36 cellular contexts compared by ENCODE assay signal in the genomic region with DNA sequence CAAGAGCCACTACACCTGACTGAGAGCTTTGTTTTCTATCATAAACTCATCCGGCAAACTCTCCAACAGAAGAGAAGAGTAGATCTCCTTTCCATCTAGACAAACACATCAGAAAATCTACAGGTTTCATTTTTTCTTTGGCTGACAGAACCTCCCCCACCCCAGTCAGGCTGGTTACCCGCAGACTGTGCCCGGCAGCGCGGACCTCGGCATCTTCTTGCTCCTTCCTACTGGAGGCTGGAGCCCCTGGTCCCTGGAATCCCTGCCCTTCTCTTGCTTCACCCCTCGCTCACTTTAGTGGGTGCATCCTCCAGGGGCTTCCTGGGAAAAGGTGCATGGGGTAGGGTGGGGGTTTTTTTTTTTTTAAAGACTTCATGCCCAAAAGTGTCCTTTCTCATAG. TPM values are rescaled to one million over a fixed set of nuclear protein-coding genes. Genes with fewer than 3 reads are reported as not detected.
"Had no signal": no experiment of that assay in that cellular context is flagged by ENCODE, and none has a peak within 500 bp of the region (broad histone marks: within the 10 kb centered on the region; RNA-seq: fewer than 3 reads in every experiment).

No MANE protein-coding gene starts in this region.

- DNase-seq: Karpas-422, Kasumi-1, MG63, MM.1S, MV-4-11, NCI-H1048, NCI-H1092, NCI-H1092 treated with DMSO at 0.1 percent for 48 hours, NCI-H1105, NCI-H1105 treated with DMSO at 0.1 percent for 48 hours, NCI-H1417, NCI-H1417 treated with DMSO at 0.1 percent for 48 hours, NCI-H1436, NCI-H1436 treated with DMSO at 0.1 percent for 48 hours, NCI-H146, NCI-H1694, NCI-H1694 treated with DMSO at 0.1 percent for 48 hours, NCI-H187, NCI-H187 treated with DMSO at 0.1 percent for 48 hours, NCI-H1930, NCI-H2029, NCI-H2029 treated with DMSO at 0.1 percent for 48 hours, NCI-H2081, NCI-H2081 treated with DMSO at 0.1 percent for 48 hours, NCI-H2107, NCI-H2171, NCI-H2227 treated with DMSO at 0.1 percent for 48 hours, NCI-H226, NCI-H345, NCI-H446, NCI-H446 treated with DMSO at 0.1 percent for 48 hours, NCI-H510A, NCI-H510A treated with DMSO at 0.1 percent for 48 hours had no signal

- H3K9ac ChIP-seq: KMS-11 had no signal

- H3K4me2 ChIP-seq: KMS-11 had no signal

- H3K4me3 ChIP-seq: MG63 had no signal

- H3K27me3 ChIP-seq: MG63 had no signal

- H3K27ac ChIP-seq: KMS-11 had no signal

- H3K36me3 ChIP-seq: MG63 had no signal

- H3K9me3 ChIP-seq: MG63 had no signal

RNA-seq across cellular contexts. Expression of a gene that starts 23.0 kb away (rescaled TPM):
- total RNA-seq: LHCN-M2, M059J had no signal
